In the genomic region with DNA sequence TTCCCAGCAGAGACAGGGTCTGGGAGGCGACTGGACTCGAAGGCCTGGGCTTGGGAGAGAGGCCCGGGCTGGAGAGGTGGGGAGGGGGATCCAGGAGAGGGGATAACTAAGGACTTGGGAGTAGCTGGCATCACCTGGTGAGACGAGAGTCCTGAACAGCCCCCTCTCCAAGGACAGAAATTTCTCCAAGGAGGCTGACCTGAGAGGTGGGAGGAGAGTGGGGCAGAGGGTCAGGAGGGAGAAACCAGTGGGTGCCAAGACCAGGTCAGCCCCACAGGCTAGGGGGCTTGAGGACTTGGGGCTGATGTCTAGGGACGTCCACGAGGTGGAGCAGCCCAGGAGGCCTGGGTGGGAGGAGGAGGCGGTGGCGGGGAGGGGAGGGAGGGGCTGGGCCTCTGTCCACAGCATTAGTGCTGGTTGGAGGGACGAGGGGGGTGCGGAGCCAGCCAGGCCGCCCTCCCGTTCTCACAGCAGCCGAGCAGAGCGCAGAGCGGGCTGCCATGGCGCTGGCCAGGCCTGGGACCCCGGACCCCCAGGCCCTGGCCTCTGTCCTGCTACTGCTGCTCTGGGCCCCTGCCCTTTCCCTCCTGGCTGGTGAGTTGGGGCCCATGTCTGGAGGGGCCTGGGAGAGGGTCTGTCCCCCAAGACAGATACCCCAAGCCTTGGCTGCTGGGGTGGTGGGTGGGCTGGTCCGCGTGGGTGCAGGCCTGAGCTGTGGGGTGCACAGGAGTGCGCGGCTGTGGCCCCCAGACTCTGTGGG, we compare ENCODE assay signal across 15 cellular contexts. TPM values are rescaled to one million over a fixed set of nuclear protein-coding genes. Genes with fewer than 3 reads are reported as not detected.
DNase-seq lines count a peak whose midpoint lies in the region; ATAC-seq and TF ChIP-seq lines count a peak whose summit lies in the region.
"Had no signal": no experiment of that assay in that cellular context is flagged by ENCODE, and none has a peak within 500 bp of the region (broad histone marks: within the 10 kb centered on the region; RNA-seq: fewer than 3 reads in every experiment).

Gene CRB2 (plus strand): TSS at position 437 of the 760 bp plus-strand sequence. CDS start 64 bp downstream, at position 501.

- no peak within 1 kb of the TSS for H3K23ac ChIP-seq in trophoblast cell (ENCODE audit: low read length)

- peak within 1 kb of the TSS; percentile 12 for H3K4ac ChIP-seq in trophoblast cell (ENCODE audit: low read depth, low read length)

- H2BK120ac ChIP-seq in trophoblast cell (ENCODE audit: insufficient read depth, low read length, poor library complexity), result peak within 1 kb of the TSS; percentile 15

- peak; percentile 78 for TF ChIP-seq CTCF in WERI-Rb-1 (IDR thresholded peaks at IDR 0.05; ENCODE audit: low read depth, low read length)
- TF ChIP-seq CTCF in GM13977 (IDR thresholded peaks at IDR 0.05; ENCODE audit: extremely low read depth, insufficient read depth, missing control alignments), result no peak

- peak within 1 kb of the TSS; percentile 85 for H3K27ac ChIP-seq in WERI-Rb-1
- H3K27ac ChIP-seq in trophoblast cell (ENCODE audit: low read depth, low read length), result no peak within 1 kb of the TSS
- H3K27ac ChIP-seq: tibial nerve had no signal

- peak within 1 kb of the TSS; percentile 50 for H3K4me2 ChIP-seq in trophoblast cell (ENCODE audit: low read length)

- peaks cover 36 to 47% of the 10 kb centered on the region in 2 experiments for H3K4me1 ChIP-seq in trophoblast cell (ENCODE audit: control insufficient read depth in 1 of 2, insufficient read depth in 2 of 2, low read length in 2 of 2)

- H3K36me3 ChIP-seq in WERI-Rb-1 (no peaks in the 10 kb centered on the region), trophoblast cell (ENCODE audit: control insufficient read depth in 1 of 2, insufficient read depth in 2 of 2, low read length in 2 of 2) (no peaks in the 10 kb centered on the region)
- H3K36me3 ChIP-seq: tibial nerve had no signal

- DNase-seq in HuH-7 (ENCODE audit: low spot score) (peak; percentile 86), WERI-Rb-1 (peak; percentile 95), iPS DF 19.7 (ENCODE audit: low read depth, low spot score) (peak; percentile 82), trophoblast cell (no peak), NCI-H526 treated with DMSO at 0.1 percent for 48 hours (lab: John Stamatoyannopoulos, UW) (no peak), NCI-H1436 treated with DMSO at 0.1 percent for 48 hours (lab: John Stamatoyannopoulos, UW) (no peak), GM13977 (ENCODE audit: low spot score) (no peak)
- DNase-seq: activated CD4-positive, alpha-beta T cell treated with anti-CD3 and anti-CD28 coated beads for 36 hours; activated naive CD4-positive, alpha-beta T cell; KG1; NCI-H2171 treated with DMSO at 0.1 percent for 48 hours; Right ventricle myocardium superior had no signal

- in situ Hi-C loops in GM13977 (cut with MboI; ENCODE audit: low pct_unique_long_range_greater_than_20kb, low sequenced_read_pairs, unreplicated experiment), result loop anchor here (25.0 kb wide), 1 partner anchor 894 kb away; no protein-coding TSS in a partner anchor

- H3K27me3 ChIP-seq in WERI-Rb-1 (ENCODE audit: insufficient read depth, low read depth, severe bottlenecking) (no peaks in the 10 kb centered on the region), trophoblast cell (ENCODE audit: insufficient read depth, low read length) (no peaks in the 10 kb centered on the region)

- H2BK5ac ChIP-seq in trophoblast cell (ENCODE audit: low read depth, low read length, poor library complexity), result no peak within 1 kb of the TSS

- H4K8ac ChIP-seq in trophoblast cell (ENCODE audit: low read depth, low read length), result no peak within 1 kb of the TSS

- H4K91ac ChIP-seq in trophoblast cell (ENCODE audit: low read depth, low read length), result peak within 1 kb of the TSS; percentile 82

- no peak within 1 kb of the TSS for H3K9ac ChIP-seq in trophoblast cell (ENCODE audit: low read length)

- H3K79me2 ChIP-seq in trophoblast cell (ENCODE audit: control insufficient read depth, insufficient read depth, low read length, poor library complexity), result peaks cover 5% of the 10 kb centered on the region

- peak within 1 kb of the TSS; percentile 16 for H4K12ac ChIP-seq in trophoblast cell (ENCODE audit: low read depth, low read length)

- no peak within 1 kb of the TSS for H2AFZ ChIP-seq in trophoblast cell (ENCODE audit: insufficient read depth, low read length, poor library complexity)

- peak within 1 kb of the TSS; percentile 49 for H3K18ac ChIP-seq in trophoblast cell (ENCODE audit: low read length)

- peak within 1 kb of the TSS; percentile 50 for H3K14ac ChIP-seq in trophoblast cell (ENCODE audit: low read length)

- H3K9me3 ChIP-seq in WERI-Rb-1 (ENCODE audit: severe bottlenecking) (no peaks in the 10 kb centered on the region), trophoblast cell (ENCODE audit: insufficient read depth, low read depth, low read length) (peaks cover 3% of the 10 kb centered on the region)
- H3K9me3 ChIP-seq: tibial nerve had no signal

- H3K4me3 ChIP-seq in WERI-Rb-1 (ENCODE audit: low read depth, low read length) (peak within 1 kb of the TSS; percentile 70), trophoblast cell (ENCODE audit: low read depth, low read length) (peak within 1 kb of the TSS; percentile 55)
- H3K4me3 ChIP-seq: tibial nerve had no signal

- peak within 1 kb of the TSS; percentile 80 for H2BK12ac ChIP-seq in trophoblast cell (ENCODE audit: low read length)

- ATAC-seq in HG03457 (IDR thresholded peaks at IDR 0.05; ENCODE audit: unreplicated experiment), result no peak
- ATAC-seq: activated CD4-positive, alpha-beta T cell treated with anti-CD3 and anti-CD28 coated beads for 36 hours had no signal

- WGBS in trophoblast cell (ENCODE audit: extremely low coverage, insufficient coverage, insufficient read length), result no CpG with 5 or more reads among the region's 21 CpGs

- peaks cover 13% of the 10 kb centered on the region for H3K79me1 ChIP-seq in trophoblast cell (ENCODE audit: low read length)

- H2AK5ac ChIP-seq in trophoblast cell (ENCODE audit: low read length), result peak within 1 kb of the TSS; percentile 44

RNA-seq across cellular contexts. Expression of gene CRB2, which starts in this region (rescaled TPM):
- polyA plus RNA-seq in trophoblast cell (2013), result 5.1 and 5.5 TPM in 2 replicates
- polyA plus RNA-seq: keratinocyte had no signal

Comparison
In these comparisons a context has a peak if more than half of its experiments do, and no peak if none do; other contexts are left out.
1. DNase-seq: peak in HuH-7 (single experiment), WERI-Rb-1 (single experiment) and iPS DF 19.7 (single experiment); none in trophoblast cell (0 of 2), NCI-H526 treated with DMSO at 0.1 percent for 48 hours (single experiment), NCI-H1436 treated with DMSO at 0.1 percent for 48 hours (single experiment) and GM13977 (single experiment).